Comparison of ENCODE assay signal across 8 cellular contexts in genomic region chr10:101840741-101841453, GRCh38. TPM values are rescaled to one million over a fixed set of nuclear protein-coding genes. Genes with fewer than 3 reads are reported as not detected.
DNase-seq lines count a peak whose midpoint lies in the region; ATAC-seq, FAIRE-seq and TF ChIP-seq lines count a peak whose summit lies in the region.

No MANE protein-coding gene starts in this region.

- no peaks in the 10 kb centered on the region for H3K36me3 ChIP-seq in BE2C
- H3K36me3 ChIP-seq in H1 (ENCODE audit: control insufficient read depth in 2 of 4, insufficient read depth in 4 of 4, low read length in 3 of 4) = no peaks in the 10 kb centered on the region

- H2AFZ ChIP-seq in H1 (ENCODE audit: low read length) = no peak overlapping the region

- TF ChIP-seq CTCF in BE2C (IDR thresholded peaks at IDR 0.05; ENCODE audit: low read depth, low read length) (peak; percentile 93), H1 (IDR thresholded peaks at IDR 0.05; ENCODE audit: control extremely low read depth in 1 of 3, insufficient read depth in 1 of 3, low read depth in 1 of 3, low read length in 3 of 3) (peak; percentile 97 to 99 (median 98))

- POLR2A ChIA-PET in H1 (lab: Charles Lee; ENCODE audit: partially characterized antibody) = interaction anchor here (1.0 to 3.1 kb wide), 6 partner anchors 10 to 275 kb away, joined by 3 to 12 read pairs (median 4); partner anchors contain the start of gene OGA

- no peak overlapping the region for H3K4ac ChIP-seq in H1 (replicated peaks; ENCODE audit: insufficient read length, low read depth, low read length)

- H3K18ac ChIP-seq in H1 (ENCODE audit: extremely low read depth, low read length) = no peak overlapping the region

- H3K27ac ChIP-seq in H1 (ENCODE audit: low read depth, low read length) = no peak overlapping the region

- no peak overlapping the region for H3K23ac ChIP-seq in H1 (ENCODE audit: insufficient read length)

- no peak overlapping the region for H2BK12ac ChIP-seq in H1 (ENCODE audit: low read depth, low read length)

- peaks cover 14 to 19% of the 10 kb centered on the region in 2 experiments for H4K20me1 ChIP-seq in H1 (replicated peaks in 1 of 2; ENCODE audit: control insufficient read depth in 1 of 2, insufficient read depth in 2 of 2, low read length in 2 of 2)

- H3K23me2 ChIP-seq in H1 (ENCODE audit: low read depth, low read length) = peaks cover 16% of the 10 kb centered on the region

- H4K91ac ChIP-seq in H1 (replicated peaks; ENCODE audit: insufficient read length, low read length) = no peak overlapping the region

- H3K9me3 ChIP-seq in BE2C = no peaks in the 10 kb centered on the region
- H3K9me3 ChIP-seq in H1 (ENCODE audit: insufficient read depth in 2 of 2, low read depth in 1 of 2, low read length in 1 of 2) = no peaks in the 10 kb centered on the region

- peak; percentile 91 to 93 for TF ChIP-seq RAD21 in H1 (IDR thresholded peaks at IDR 0.05 in 1 of 2, conservative IDR thresholded peaks at IDR 0.05 in 1 of 2; ENCODE audit: low read depth in 2 of 2, low read length in 2 of 2)

- FAIRE-seq in H1 (lab: Jason Lieb, UNC) = peak; percentile 62

- no peak for TF ChIP-seq EP300 in H1 (IDR thresholded peaks at IDR 0.05; ENCODE audit: borderline replicate concordance in 1 of 2, low read depth in 2 of 2, low read length in 2 of 2)

- H2BK20ac ChIP-seq in H1 (ENCODE audit: low read length) = no peak overlapping the region

- H2BK15ac ChIP-seq in H1 (ENCODE audit: low read length) = no peak overlapping the region

- no peak overlapping the region for H2BK5ac ChIP-seq in H1 (ENCODE audit: low read depth, low read length)

- no peak overlapping the region for H4K8ac ChIP-seq in H1 (ENCODE audit: extremely low read depth, insufficient read depth, low read length)

- no peak overlapping the region for H2AK5ac ChIP-seq in H1 (ENCODE audit: low read depth, low read length)

- H3K4me1 ChIP-seq in BE2C = peaks cover 3% of the 10 kb centered on the region
- H3K4me1 ChIP-seq in H1 (replicated peaks in 1 of 4; ENCODE audit: control insufficient read depth in 3 of 4, insufficient read depth in 4 of 4, low read length in 3 of 4) = peaks cover 3 to 21% (median 12%) of the 10 kb centered on the region in 4 experiments

- 3% methylated on average over 46 of the region's 46 CpGs; no CpG with 5 or more reads in 1 of the 2 experiments for WGBS in H1 (ENCODE audit: extremely low coverage in 1 of 2, insufficient coverage in 1 of 2, insufficient read length in 1 of 2, insufficient replicate concordance in 2 of 2, low coverage in 1 of 2, low lambda C conversion rate in 2 of 2, missing lambda C conversion rate in 1 of 2), 2 experiments

- no peak overlapping the region for H3K9ac ChIP-seq in H1 (replicated peaks in 1 of 4; ENCODE audit: extremely low read depth in 1 of 4, low read depth in 3 of 4, low read length in 3 of 4)

- H3K14ac ChIP-seq in H1 (ENCODE audit: insufficient read length) = no peak overlapping the region

- no peak overlapping the region for H3K56ac ChIP-seq in H1 (replicated peaks; ENCODE audit: insufficient read length, low read depth, low read length)

- H3K79me1 ChIP-seq in H1 (ENCODE audit: low read depth, low read length) = no peaks in the 10 kb centered on the region; the same call in 1 of the 2 replicates

- H3K4me3 ChIP-seq in BE2C (ENCODE audit: low read depth, low read length) (peak overlapping the region; percentile 59), H1 (ENCODE audit: extremely low read depth in 1 of 4, insufficient read depth in 2 of 4, low read depth in 3 of 4, low read length in 4 of 4) (peak overlapping the region; percentile 70 to 81 (median 76); a peak in 7 of 8 replicates)

- TF ChIP-seq POLR2A in H1 (IDR thresholded peaks at IDR 0.05; ENCODE audit: control extremely low read depth in 1 of 2, low read depth in 2 of 2, low read length in 2 of 2) = no peak

- no peaks in the 10 kb centered on the region for H3K79me2 ChIP-seq in H1 (ENCODE audit: control insufficient read depth in 1 of 2, insufficient read depth in 2 of 2, low read length in 2 of 2)

- peak; percentile 51 for ATAC-seq in HG03460 (IDR thresholded peaks at IDR 0.05; ENCODE audit: unreplicated experiment)

- DNase-seq in BE2C = peak; percentile 86
- DNase-seq in GM19240 (ENCODE audit: insufficient read length, low spot score) = peak; percentile 86
- peak; percentile 63 for DNase-seq in NCI-H82 treated with DMSO at 0.1 percent for 48 hours (lab: John Stamatoyannopoulos, UW; ENCODE audit: unreplicated experiment)
- peak; percentile 71 for DNase-seq in activated CD8-positive, alpha-beta memory T cell treated with anti-CD3 and anti-CD28 coated beads, Interleukin-2, amount 50 U/mL, for 4 hours
- peak in 1 of 2 experiments; percentile 96 for DNase-seq in H1 (ENCODE audit: low read depth in 1 of 2, low spot score in 2 of 2)
- peak; percentile 94 for DNase-seq in mesenteric fat pad (ENCODE audit: low spot score)
- DNase-seq in stimulated activated CD8-positive, alpha-beta memory T cell treated with anti-CD3 and anti-CD28 coated beads, Interleukin-15, amount 100 ng/mL, for 48 hours (ENCODE audit: low read depth in 2 of 2) = peak; percentile 70 to 72

- CTCF ChIA-PET in H1 (lab: Charles Lee; ENCODE audit: partially characterized antibody) = interaction anchor here (0.6 to 7.1 kb wide), 69 partner anchors 9 to 631 kb away, joined by 3 to 154 read pairs (median 5); partner anchors contain the start of genes HPS6 and OGA

- no peak overlapping the region for H2BK120ac ChIP-seq in H1 (replicated peaks; ENCODE audit: low read depth, low read length)

- H3K27me3 ChIP-seq in BE2C = no peaks in the 10 kb centered on the region
- peaks cover 3 to 18% (median 18%) of the 10 kb centered on the region in 4 experiments for H3K27me3 ChIP-seq in H1 (replicated peaks in 1 of 4; ENCODE audit: control insufficient read depth in 3 of 4, extremely low read depth in 1 of 4, insufficient read depth in 3 of 4, low read length in 3 of 4)

- peak overlapping the region; percentile 90 to 95 for H3K4me2 ChIP-seq in H1 (ENCODE audit: insufficient read depth in 1 of 2, low read depth in 2 of 2, low read length in 2 of 2)

- H4K5ac ChIP-seq in H1 (ENCODE audit: insufficient read length, low read depth, low read length) = no peak overlapping the region

TF ChIP-seq in H1, 55 proteins besides CTCF, POLR2A, EP300 and RAD21 (continues in another document):
- TF ChIP-seq ZNF274 (IDR thresholded peaks at IDR 0.05; ENCODE audit: borderline replicate concordance, extremely low read depth, low read length) = no peak
- TF ChIP-seq SUZ12 (IDR thresholded peaks at IDR 0.05; ENCODE audit: low read length) = no peak
- TF ChIP-seq GTF2F1 (IDR thresholded peaks at IDR 0.05; ENCODE audit: borderline replicate concordance, low read depth, low read length) = no peak; the same call in 1 of the 2 replicates
- TF ChIP-seq GABPA (IDR thresholded peaks at IDR 0.05; ENCODE audit: borderline replicate concordance, insufficient read depth, low read length) = no peak
- TF ChIP-seq ASH2L (IDR thresholded peaks at IDR 0.05; ENCODE audit: low read length) = no peak
- no peak for TF ChIP-seq EZH2 (IDR thresholded peaks at IDR 0.05; ENCODE audit: low read depth, low read length, severe bottlenecking)
- TF ChIP-seq EGR1 (IDR thresholded peaks at IDR 0.05; ENCODE audit: borderline replicate concordance, low read depth, low read length) = no peak
- TF ChIP-seq E2F6 (IDR thresholded peaks at IDR 0.05) = no peak; the same call in 1 of the 2 replicates
- no peak for TF ChIP-seq HDAC6 (IDR thresholded peaks at IDR 0.05; ENCODE audit: low read depth, low read length)

RNA-seq across cellular contexts. Expression of gene KCNIP2, which starts 2.7 kb away (rescaled TPM):
- 5.0 TPM for polyA plus RNA-seq in BE2C (2012; ENCODE audit: insufficient read depth, insufficient read length, low read depth)
- 4.7 and 6.0 TPM in 2 replicates for total RNA-seq in H1 (2021; fragmentation: NEBNext Ultra II Directional; extraction: Animal tissue kit (Norgen Biotek cat#: 25700))
- polyA plus RNA-seq in H1 (2011; rRNA removed) = 2.7 and 3.5 TPM in 2 replicates
- polyA plus RNA-seq in H1 (2011; cell fraction: cytosol; rRNA removed) = 3.2 TPM
- 15.8 TPM for polyA plus RNA-seq in H1 (2011; cell fraction: nucleus; rRNA removed)
- 4.9 to 7.2 TPM (median 5.8 TPM) in 4 replicates for polyA plus RNA-seq in H1 (2012, experiment 1 of 2)
- polyA plus RNA-seq in H1 (2012, experiment 2 of 2) = 2.4 TPM
- 3.4 TPM for polyA plus RNA-seq in H1 (2013, experiment 1 of 2)
- 3.1 TPM for polyA plus RNA-seq in H1 (2013, experiment 2 of 2)
- 3.1 and 6.2 TPM in 2 replicates for polyA minus RNA-seq in H1 (2011; rRNA and poly(A)+ RNA removed)
- polyA minus RNA-seq in H1 (2011; cell fraction: cytosol; rRNA and poly(A)+ RNA removed) = 1.8 TPM
- polyA minus RNA-seq in H1 (2011; cell fraction: nucleus; rRNA and poly(A)+ RNA removed) = 2.9 TPM
- total RNA-seq in mesenteric fat pad = 151 TPM

RNA-seq across cellular contexts. Expression of gene OGA, which starts 22.7 kb away (rescaled TPM):
- polyA plus RNA-seq in BE2C (2012; ENCODE audit: insufficient read depth, insufficient read length, low read depth) = 41.7 TPM
- total RNA-seq in H1 (2021; fragmentation: NEBNext Ultra II Directional; extraction: Animal tissue kit (Norgen Biotek cat#: 25700)) = 104 and 107 TPM in 2 replicates
- 18.5 and 31.2 TPM in 2 replicates for polyA plus RNA-seq in H1 (2011; rRNA removed)
- polyA plus RNA-seq in H1 (2011; cell fraction: cytosol; rRNA removed) = 52.9 TPM
- polyA plus RNA-seq in H1 (2011; cell fraction: nucleus; rRNA removed) = 24.2 TPM
- polyA plus RNA-seq in H1 (2012, experiment 1 of 2) = 61.6 to 114 TPM (median 70.9 TPM) in 4 replicates
- 5.0 TPM for polyA plus RNA-seq in H1 (2012, experiment 2 of 2)
- polyA plus RNA-seq in H1 (2013, experiment 1 of 2) = 47.3 TPM
- 43.2 TPM for polyA plus RNA-seq in H1 (2013, experiment 2 of 2)
- polyA minus RNA-seq in H1 (2011; rRNA and poly(A)+ RNA removed) = 74.1 and 83.4 TPM in 2 replicates
- 56.7 TPM for polyA minus RNA-seq in H1 (2011; cell fraction: cytosol; rRNA and poly(A)+ RNA removed)
- polyA minus RNA-seq in H1 (2011; cell fraction: nucleus; rRNA and poly(A)+ RNA removed) = 59.1 TPM
- total RNA-seq in mesenteric fat pad = 92.7 TPM

RNA-seq across cellular contexts. Expression of gene NPM3, which starts 57.7 kb away (rescaled TPM):
- 189 TPM for polyA plus RNA-seq in BE2C (2012; ENCODE audit: insufficient read depth, insufficient read length, low read depth)
- 175 and 177 TPM in 2 replicates for total RNA-seq in H1 (2021; fragmentation: NEBNext Ultra II Directional; extraction: Animal tissue kit (Norgen Biotek cat#: 25700))
- 127 and 218 TPM in 2 replicates for polyA plus RNA-seq in H1 (2011; rRNA removed)
- polyA plus RNA-seq in H1 (2011; cell fraction: cytosol; rRNA removed) = 212 TPM
- 161 TPM for polyA plus RNA-seq in H1 (2011; cell fraction: nucleus; rRNA removed)
- 128 to 179 TPM (median 167 TPM) in 4 replicates for polyA plus RNA-seq in H1 (2012, experiment 1 of 2)
- polyA plus RNA-seq in H1 (2012, experiment 2 of 2) = 207 TPM
- polyA plus RNA-seq in H1 (2013, experiment 1 of 2) = 148 TPM
- polyA plus RNA-seq in H1 (2013, experiment 2 of 2) = 152 TPM
- 65.5 and 89.5 TPM in 2 replicates for polyA minus RNA-seq in H1 (2011; rRNA and poly(A)+ RNA removed)
- polyA minus RNA-seq in H1 (2011; cell fraction: cytosol; rRNA and poly(A)+ RNA removed) = 40.7 TPM
- 29.7 TPM for polyA minus RNA-seq in H1 (2011; cell fraction: nucleus; rRNA and poly(A)+ RNA removed)
- total RNA-seq in mesenteric fat pad = 18.8 TPM

Comparison
In these comparisons a context has a peak if more than half of its experiments do, and no peak if none do; other contexts are left out.
1. RNA of gene KCNIP2, which starts 2.7 kb away (total RNA-seq): 151 TPM in mesenteric fat pad (single experiment); 4.7 to 6.0 TPM in H1; every median in the first group is over 10 times any median in the second.